Comparison of ENCODE assay signal across 21 cellular contexts in genomic region chr20:15406072-15406471, GRCh38.
"Had no signal": no experiment of that assay in that cellular context is flagged by ENCODE, and none has a peak within 500 bp of the region (broad histone marks: within the 10 kb centered on the region; RNA-seq: fewer than 3 reads in every experiment).

No MANE protein-coding gene starts in this region.

- ATAC-seq: HepG2, Panc1, T-cell had no signal

- H3K27me3 ChIP-seq: MG63 had no signal

- H3K27ac ChIP-seq: RWPE1 had no signal

- H3K4me3 ChIP-seq: MG63 had no signal

- H3K9ac ChIP-seq: SK-N-SH had no signal

- DNase-seq: IMR-90, Karpas-422, KG1, MG63, NCI-H1092, NCI-H1417 treated with DMSO at 0.1 percent for 48 hours, NCI-H1694 treated with DMSO at 0.1 percent for 48 hours, NCI-H1930, NCI-H2081, NCI-H2107, NCI-H2227 treated with DMSO at 0.1 percent for 48 hours, NCI-H446, NCI-H510A treated with DMSO at 0.1 percent for 48 hours, NCI-H774, SHP77, SK-N-SH, SW 1271, T-cell had no signal

- H3K36me3 ChIP-seq: MG63 had no signal

- H3K4me2 ChIP-seq: SK-N-SH had no signal

- H3K36me3 Mint-ChIP-seq: T-cell had no signal

- H3K27ac Mint-ChIP-seq: T-cell had no signal

- H3K4me1 Mint-ChIP-seq: T-cell had no signal

- FAIRE-seq: HepG2 had no signal

- H3K9me3 ChIP-seq: MG63, SK-N-SH had no signal

- H3K4me3 Mint-ChIP-seq: T-cell had no signal

- H3K27me3 Mint-ChIP-seq: T-cell had no signal
